Comparison of ENCODE assay signal across 1 cellular context in genomic region chr11:74479340-74480123, GRCh38.
TF ChIP-seq lines count a peak whose summit lies in the region.

No MANE protein-coding gene starts in this region.

TF ChIP-seq in K562, 482 proteins besides CTCF, POLR2A, EP300 and RAD21 (continued from another document):
- peak; percentile 56; the same call in 1 of the 2 replicates for TF ChIP-seq MGA (IDR thresholded peaks at IDR 0.05)
- peak; percentile 59 for TF ChIP-seq DPF2 (IDR thresholded peaks at IDR 0.05)
- TF ChIP-seq ARID1B (IDR thresholded peaks at IDR 0.05) = peak; percentile 57
- TF ChIP-seq RCOR1 (IDR thresholded peaks at IDR 0.05; ENCODE audit: borderline replicate concordance in 1 of 2, low read depth in 2 of 2, low read length in 2 of 2) = peak in 1 of 2 experiments; percentile 70; a peak in 1 of 4 replicates
- no peak for TF ChIP-seq SMAD1 (IDR thresholded peaks at IDR 0.05; ENCODE audit: low read depth, low read length, partially characterized antibody)
- TF ChIP-seq IRF1 (CRISPR knock-in tag; IDR thresholded peaks at IDR 0.05; ENCODE audit: borderline replicate concordance) = no peak
- TF ChIP-seq E2F6 (IDR thresholded peaks at IDR 0.05; ENCODE audit: borderline replicate concordance in 1 of 2, extremely low read depth in 1 of 2, insufficient read depth in 1 of 2, insufficient read length in 1 of 2, low read depth in 1 of 2, low read length in 1 of 2, poor library complexity in 1 of 2, severe bottlenecking in 1 of 2) = peak in 1 of 2 experiments; percentile 37
- TF ChIP-seq TCF3 (CRISPR knock-in tag; IDR thresholded peaks at IDR 0.05) = 0 out of 2 replicates have a peak, but pooled peaks have one; percentile 8
- TF ChIP-seq TEAD4 (IDR thresholded peaks at IDR 0.05; ENCODE audit: low read length) = 0 out of 2 replicates have a peak, but pooled peaks have one; percentile 37
- no peak for TF ChIP-seq TEAD4 (CRISPR knock-in tag; IDR thresholded peaks at IDR 0.05; ENCODE audit: borderline replicate concordance)
- peak; percentile 42; the same call in 1 of the 2 replicates for TF ChIP-seq NCOR1 (IDR thresholded peaks at IDR 0.05)
- peak; percentile 70 for TF ChIP-seq CEBPG (CRISPR knock-in tag; IDR thresholded peaks at IDR 0.05)
- TF ChIP-seq CEBPG (tag; conservative IDR thresholded peaks at IDR 0.05 in 1 of 2, IDR thresholded peaks at IDR 0.05 in 1 of 2) = peak; percentile 88 to 94
